ENCODE assay signal across 12 cellular contexts in genomic region chr5:132840896-132841818, GRCh38. TPM values are rescaled to one million over a fixed set of nuclear protein-coding genes. Genes with fewer than 3 reads are reported as not detected.
DNase-seq lines count a peak whose midpoint lies in the region; TF ChIP-seq lines count a peak whose summit lies in the region.
"Had no signal": no experiment of that assay in that cellular context is flagged by ENCODE, and none has a peak within 500 bp of the region (broad histone marks: within the 10 kb centered on the region; RNA-seq: fewer than 3 reads in every experiment).

No MANE protein-coding gene starts in this region.

- H3K4me3 Mint-ChIP-seq in endothelial cell (ENCODE audit: unreplicated experiment) = no peak overlapping the region
- H3K4me3 Mint-ChIP-seq: dendritic cell treated with granulocyte-macrophage colony-stimulating factor and Interleukin-4, amounts not matched to agents 40 ng/mL and 50 ng/mL, for 4 days had no signal

- in situ Hi-C loops in GM13977 (cut with MboI; ENCODE audit: low pct_unique_long_range_greater_than_20kb, low sequenced_read_pairs, unreplicated experiment) = no loop called here

- no peak overlapping the region for H3K4me3 ChIP-seq in NB4 (ENCODE audit: low read depth, low read length)

- DNase-seq in Daoy (ENCODE audit: low read depth) = peak; percentile 48
- peak; percentile 47 for DNase-seq in NB4 (ENCODE audit: low read depth)
- no peak for DNase-seq in endothelial cell (ENCODE audit: low spot score)
- peak; percentile 26 for DNase-seq in myocyte (ENCODE audit: low read depth)
- DNase-seq in GM13977 (ENCODE audit: low spot score) = no peak
- no peak for DNase-seq in DMS153 treated with DMSO at 0.1 percent for 48 hours (lab: John Stamatoyannopoulos, UW; ENCODE audit: unreplicated experiment)
- no peak for DNase-seq in DMS53 treated with DMSO at 0.1 percent for 48 hours (lab: John Stamatoyannopoulos, UW; ENCODE audit: unreplicated experiment)
- DNase-seq in NCI-H2196 (lab: John Stamatoyannopoulos, UW; ENCODE audit: unreplicated experiment) = no peak
- DNase-seq: activated CD4-positive, alpha-beta T cell treated with anti-CD3 and anti-CD28 coated beads for 4 hours; NCI-H2171; stimulated activated CD4-positive, alpha-beta T cell treated with anti-CD3 and anti-CD28 coated beads, Interleukin-15, amount 100 ng/mL, for 24 hours had no signal

- TF ChIP-seq CTCF in NB4 (IDR thresholded peaks at IDR 0.05; ENCODE audit: low read depth, low read length) (no peak), endothelial cell (IDR thresholded peaks at IDR 0.05; ENCODE audit: unreplicated experiment) (no peak), GM13977 (IDR thresholded peaks at IDR 0.05; ENCODE audit: extremely low read depth, insufficient read depth, missing control alignments) (no peak)

- TF ChIP-seq POLR2A in NB4 (IDR thresholded peaks at IDR 0.05; ENCODE audit: extremely low read depth, insufficient read length) = no peak

- no peaks in the 10 kb centered on the region for H3K36me3 Mint-ChIP-seq in endothelial cell (ENCODE audit: low read depth, unreplicated experiment)

- H3K27ac Mint-ChIP-seq in endothelial cell (ENCODE audit: unreplicated experiment) = peak overlapping the region; percentile 91

- H3K4me1 Mint-ChIP-seq in endothelial cell (ENCODE audit: unreplicated experiment) = peaks cover 29% of the 10 kb centered on the region

- no peaks in the 10 kb centered on the region for H3K9me3 Mint-ChIP-seq in endothelial cell (ENCODE audit: unreplicated experiment)
- H3K9me3 Mint-ChIP-seq: dendritic cell treated with granulocyte-macrophage colony-stimulating factor and Interleukin-4, amounts not matched to agents 40 ng/mL and 50 ng/mL, for 4 days had no signal

- H3K27me3 Mint-ChIP-seq in endothelial cell (ENCODE audit: unreplicated experiment) = peaks cover 2% of the 10 kb centered on the region
- H3K27me3 Mint-ChIP-seq: dendritic cell treated with granulocyte-macrophage colony-stimulating factor and Interleukin-4, amounts not matched to agents 40 ng/mL and 50 ng/mL, for 4 days had no signal

RNA-seq across cellular contexts. Expression of gene SHROOM1, which starts 10.7 kb away (rescaled TPM):
- 8.2 and 8.3 TPM in 2 replicates for total RNA-seq in Daoy (2014; rRNA removed; shearing (Covaris generic))
- total RNA-seq in endothelial cell (ENCODE audit: unreplicated experiment) (5.6 TPM), myocyte (7.7 and 10.0 TPM in 2 replicates)
- polyA plus RNA-seq in myocyte (2012) = 5.7 TPM

RNA-seq across cellular contexts. Expression of gene GDF9, which starts 25.1 kb away (rescaled TPM):
- total RNA-seq in Daoy (2014; rRNA removed; shearing (Covaris generic)) = 0.17 TPM in 1 of 2 replicates, not detected in the other
- total RNA-seq in endothelial cell (ENCODE audit: unreplicated experiment) (0.33 TPM), myocyte (0.27 and 0.57 TPM in 2 replicates)
- 0.34 TPM for polyA plus RNA-seq in myocyte (2012)

RNA-seq across cellular contexts. Expression of gene UQCRQ, which starts 25.3 kb away (rescaled TPM):
- 287 and 294 TPM in 2 replicates for total RNA-seq in Daoy (2014; rRNA removed; shearing (Covaris generic))
- total RNA-seq in endothelial cell (ENCODE audit: unreplicated experiment) (152 TPM), myocyte (99.8 and 134 TPM in 2 replicates)
- polyA plus RNA-seq in myocyte (2012) = 511 TPM

RNA-seq across cellular contexts. Expression of gene SOWAHA, which starts 28.1 kb away (rescaled TPM):
- total RNA-seq in Daoy (2014; rRNA removed; shearing (Covaris generic)) = 0.42 TPM in 1 of 2 replicates, not detected in the other
- not detected for total RNA-seq in endothelial cell (ENCODE audit: unreplicated experiment)
- total RNA-seq in myocyte = 0.11 and 0.36 TPM in 2 replicates
- polyA plus RNA-seq in myocyte (2012) = 0.03 TPM

RNA-seq across cellular contexts. Expression of gene LEAP2, which starts 32.3 kb away (rescaled TPM):
- total RNA-seq in Daoy (2014; rRNA removed; shearing (Covaris generic)) = 0.17 and 0.68 TPM in 2 replicates
- total RNA-seq in endothelial cell (ENCODE audit: unreplicated experiment) = 0.82 TPM
- 0.88 and 1.0 TPM in 2 replicates for total RNA-seq in myocyte
- 1.5 TPM for polyA plus RNA-seq in myocyte (2012)

Comparison
In these comparisons a context has a peak if more than half of its experiments do, and no peak if none do; other contexts are left out.
1. DNase-seq: peak in Daoy (single experiment), NB4 (single experiment) and myocyte (single experiment); none in endothelial cell (single experiment), GM13977 (single experiment), DMS153 treated with DMSO at 0.1 percent for 48 hours (single experiment), DMS53 treated with DMSO at 0.1 percent for 48 hours (single experiment) and NCI-H2196 (single experiment).